ENCODE assay signal across 17 cellular contexts in genomic region chr3:75272708-75273107, GRCh38.
A peak's percentile ranks its signal among the peaks of the same experiment; 100 is the strongest.
DNase-seq lines count a peak whose midpoint lies in the region; ATAC-seq and TF ChIP-seq lines count a peak whose summit lies in the region.
"Had no signal": no experiment of that assay in that cellular context is flagged by ENCODE, and none has a peak within 500 bp of the region (broad histone marks: within the 10 kb centered on the region; RNA-seq: fewer than 3 reads in every experiment).

No MANE protein-coding gene starts in this region.

- H3K27me3 Mint-ChIP-seq in HFFc6 (ENCODE audit: insufficient read depth) = no peaks in the 10 kb centered on the region; the same call in 1 of the 2 replicates
- H3K27me3 Mint-ChIP-seq: activated T-cell treated with anti-CD3 and anti-CD28 coated beads, Interleukin-2, amount 50 U/mL, for 24 hours; dendritic cell treated with granulocyte-macrophage colony-stimulating factor and Interleukin-4, amounts not matched to agents 40 ng/mL and 50 ng/mL, for 4 days had no signal

- H3K27me3 ChIP-seq in left lung = no peaks in the 10 kb centered on the region
- H3K27me3 ChIP-seq: SJCRH30 had no signal

- H3K4me3 ChIP-seq in AG10803 (ENCODE audit: low read length) (no peak overlapping the region), left lung (no peak overlapping the region)
- H3K4me3 ChIP-seq: prostate gland, SJCRH30, thoracic aorta had no signal

- no peak overlapping the region for H3K27ac Mint-ChIP-seq in HFFc6
- H3K27ac Mint-ChIP-seq: activated T-cell treated with anti-CD3 and anti-CD28 coated beads, Interleukin-2, amount 50 U/mL, for 24 hours; dendritic cell treated with granulocyte-macrophage colony-stimulating factor and Interleukin-4, amounts not matched to agents 40 ng/mL and 50 ng/mL, for 4 days had no signal

- DNase-seq in AG10803 (ENCODE audit: low read depth) (peak; percentile 78), HFFc6 (peak; percentile 25), dedifferentiated amniotic fluid mesenchymal stem cell (ENCODE audit: extremely low spot score) (peak; percentile 58), left lung (no peak), OCI-M2 (lab: John Stamatoyannopoulos, UW; ENCODE audit: unreplicated experiment) (no peak), KBM-7 (no peak), 8988T (no peak)
- DNase-seq: activated T-cell treated with anti-CD3 and anti-CD28 coated beads, Interleukin-2, amount 50 U/mL, for 24 hours; DND-41; MM.1S; NCI-H2171 treated with DMSO at 0.1 percent for 48 hours; NK-92 treated with Interleukin-12 subunit alpha and Interleukin-12 subunit beta, amount 100 ng/mL, for 24 hours; SJCRH30 had no signal

- in situ Hi-C loops in KBM-7 (cut with MboI; ENCODE audit: low pct_unique_long_range_greater_than_20kb, low sequenced_read_pairs) = no loop called here

- no peaks in the 10 kb centered on the region for H3K4me1 Mint-ChIP-seq in HFFc6 (ENCODE audit: low read depth)

- TF ChIP-seq CTCF in AG10803 (conservative IDR thresholded peaks at IDR 0.05; ENCODE audit: low read length) (no peak), HFFc6 (IDR thresholded peaks at IDR 0.05) (no peak), left lung (IDR thresholded peaks at IDR 0.05) (no peak)

- H3K27ac ChIP-seq in left lung = no peak overlapping the region
- H3K27ac ChIP-seq: prostate gland, SJCRH30, thoracic aorta had no signal

- no peaks in the 10 kb centered on the region for H3K9me3 Mint-ChIP-seq in HFFc6
- H3K9me3 Mint-ChIP-seq: activated T-cell treated with anti-CD3 and anti-CD28 coated beads, Interleukin-2, amount 50 U/mL, for 24 hours had no signal

- no peaks in the 10 kb centered on the region for H3K36me3 Mint-ChIP-seq in HFFc6 (ENCODE audit: low read depth)

- H3K4me3 Mint-ChIP-seq in HFFc6 = no peak overlapping the region
- H3K4me3 Mint-ChIP-seq: activated T-cell treated with anti-CD3 and anti-CD28 coated beads, Interleukin-2, amount 50 U/mL, for 24 hours; dendritic cell treated with granulocyte-macrophage colony-stimulating factor and Interleukin-4, amounts not matched to agents 40 ng/mL and 50 ng/mL, for 4 days had no signal

- H3K9me3 ChIP-seq in left lung = no peaks in the 10 kb centered on the region
- H3K9me3 ChIP-seq: prostate gland, SJCRH30, thoracic aorta had no signal

- intact Hi-C loops in left lung (cut with DNase I) = no loop called here

- no peaks in the 10 kb centered on the region for H3K36me3 ChIP-seq in left lung
- H3K36me3 ChIP-seq: prostate gland, SJCRH30, thoracic aorta had no signal

- ATAC-seq in left lung (peak; percentile 47), HG03457 (IDR thresholded peaks at IDR 0.05; ENCODE audit: unreplicated experiment) (no peak)

- no peaks in the 10 kb centered on the region for H3K4me1 ChIP-seq in left lung
- H3K4me1 ChIP-seq: prostate gland, SJCRH30 had no signal

Comparison
In these comparisons a context has a peak if more than half of its experiments do, and no peak if none do; other contexts are left out.
1. DNase-seq: peak in AG10803 (single experiment), HFFc6 (single experiment) and dedifferentiated amniotic fluid mesenchymal stem cell (single experiment); none in left lung (0 of 2), OCI-M2 (single experiment), KBM-7 (single experiment) and 8988T (single experiment).